ENCODE assay signal across 9 cellular contexts in genomic region chr3:150687613-150688012, GRCh38. TPM values are rescaled to one million over a fixed set of nuclear protein-coding genes. Genes with fewer than 3 reads are reported as not detected.
"Had no signal": no experiment of that assay in that cellular context is flagged by ENCODE, and none has a peak within 500 bp of the region (broad histone marks: within the 10 kb centered on the region; RNA-seq: fewer than 3 reads in every experiment).

No MANE protein-coding gene starts in this region.

- FAIRE-seq: HepG2, HTR-8/SVneo had no signal

- H3K4me3 Mint-ChIP-seq: IgD-negative memory B cell had no signal

- DNase-seq: IMR-90, KBM-7, KG1 had no signal

- ATAC-seq: HepG2 had no signal

- H3K27ac ChIP-seq: HL-60 had no signal

- H3K27ac Mint-ChIP-seq: IgD-negative memory B cell had no signal

- H3K36me3 Mint-ChIP-seq: IgD-negative memory B cell had no signal

RNA-seq across cellular contexts. Expression of gene ERICH6, which starts 16.1 kb away (rescaled TPM):
- total RNA-seq: HepG2, HT-29, HT1080 had no signal
- polyA plus RNA-seq: IMR-90 had no signal
